8 cellular contexts compared by ENCODE assay signal in genomic region chr19:13102666-13103584, GRCh38. TPM values are rescaled to one million over a fixed set of nuclear protein-coding genes. Genes with fewer than 3 reads are reported as not detected.
A peak's percentile ranks its signal among the peaks of the same experiment; 100 is the strongest.
DNase-seq lines count a peak whose midpoint lies in the region; ATAC-seq, FAIRE-seq and TF ChIP-seq lines count a peak whose summit lies in the region.

Gene LYL1 (minus strand): TSS chr19:13102858. CDS start chr19:13101171, 1,687 bp downstream.

- H3K27me3 ChIP-seq in GM12878 (replicated peaks in 1 of 2; ENCODE audit: control insufficient read depth in 2 of 2, insufficient read depth in 2 of 2, low read length in 1 of 2) (peaks cover 2% of the 10 kb centered on the region in 2 experiments), keratinocyte (ENCODE audit: control insufficient read depth, extremely low read depth, insufficient read depth, low read length) (no peaks in the 10 kb centered on the region)

- peaks cover 25 to 44% of the 10 kb centered on the region in 2 donors for H3K36me3 Mint-ChIP-seq in stimulated activated naive B cell treated with anti-CD40 and anti-IgM and Interleukin-4, amounts not matched to agents 10 μg/mL and 1 μg/mL and 100 μg/mL, for 72 hours

- RAD21 ChIA-PET in GM12878 (lab: Charles Lee; ENCODE audit: unreplicated experiment) = interaction anchor here (0.7 to 3.3 kb wide), 3 partner anchors 8 to 160 kb away, joined by 3 to 18 read pairs (median 5); no protein-coding TSS in a partner anchor

- no peak for TF ChIP-seq RAD21 in GM12878 (IDR thresholded peaks at IDR 0.05; ENCODE audit: insufficient read depth, low read depth, low read length)

- dilution Hi-C loops in keratinocyte (cut with MboI; ENCODE audit: extremely low pct_ligation_motif_present, low sequenced_read_pairs) = no loop called here

- H3K9me3 Mint-ChIP-seq in stimulated activated naive B cell treated with anti-CD40 and anti-IgM and Interleukin-4, amounts not matched to agents 10 μg/mL and 1 μg/mL and 100 μg/mL, for 72 hours = peaks cover 0 to 4% of the 10 kb centered on the region in 2 donors

- no peaks in the 10 kb centered on the region for H3K27me3 Mint-ChIP-seq in stimulated activated naive B cell treated with anti-CD40 and anti-IgM and Interleukin-4, amounts not matched to agents 10 μg/mL and 1 μg/mL and 100 μg/mL, for 72 hours

- TF ChIP-seq CTCF in GM12878 (IDR thresholded peaks at IDR 0.05 in 2 of 3, conservative IDR thresholded peaks at IDR 0.05 in 1 of 3; ENCODE audit: control insufficient read depth in 2 of 3, extremely low read depth in 1 of 3, insufficient read depth in 1 of 3, low read depth in 3 of 3, low read length in 3 of 3) (no peak), keratinocyte (optimal IDR thresholded peaks at IDR 0.05 in 1 of 3, IDR thresholded peaks at IDR 0.05 in 1 of 3, conservative IDR thresholded peaks at IDR 0.05 in 1 of 3; ENCODE audit: extremely low read depth in 1 of 3, insufficient read depth in 2 of 3, low read length in 3 of 3) (no peak)

- SMC1A ChIA-PET in GM12878 (lab: Charles Lee; ENCODE audit: uncharacterized antibody, unreplicated experiment) = interaction anchor here (0.6 kb wide), 2 partner anchors 104 to 132 kb away, joined by 3 to 6 read pairs; no protein-coding TSS in a partner anchor

- peak; percentile 7 for FAIRE-seq in GM12878 (lab: Jason Lieb, UNC)
- FAIRE-seq in keratinocyte (lab: Jason Lieb, UNC) = no peak

- H3K4me1 ChIP-seq in GM12878 (ENCODE audit: control insufficient read depth, insufficient read depth, low read length) (peaks cover 50% of the 10 kb centered on the region), keratinocyte (ENCODE audit: control insufficient read depth, extremely low read depth, insufficient read depth, low read length) (peaks cover 10% of the 10 kb centered on the region)

- ATAC-seq in GM21447 (IDR thresholded peaks at IDR 0.05; ENCODE audit: unreplicated experiment) (peak; percentile 52), GM12878 (peak; percentile 78), GM21717 (IDR thresholded peaks at IDR 0.05; ENCODE audit: unreplicated experiment) (no peak)
- ATAC-seq in stimulated activated naive B cell treated with anti-CD40 and anti-IgM and Interleukin-4, amounts not matched to agents 10 μg/mL and 1 μg/mL and 100 μg/mL, for 72 hours (replicated peaks) = peak; percentile 70 to 75

- H3K4me1 Mint-ChIP-seq in stimulated activated naive B cell treated with anti-CD40 and anti-IgM and Interleukin-4, amounts not matched to agents 10 μg/mL and 1 μg/mL and 100 μg/mL, for 72 hours = peaks cover 41 to 87% of the 10 kb centered on the region in 2 donors

- CTCF ChIA-PET in GM12878 (lab: Yijun Ruan, JAX) = interaction anchor here (1.4 to 3.8 kb wide), 4 partner anchors 9 to 137 kb away, joined by 3 to 13 read pairs (median 12); no protein-coding TSS in a partner anchor

- H3K36me3 ChIP-seq in GM12878 (ENCODE audit: control insufficient read depth in 2 of 2, insufficient read depth in 2 of 2, low read length in 1 of 2) (peaks cover 0 to 2% of the 10 kb centered on the region in 2 experiments; a peak in 1 of 4 replicates), keratinocyte (ENCODE audit: control insufficient read depth in 2 of 2, extremely low read depth in 1 of 2, insufficient read depth in 2 of 2, low read length in 2 of 2) (peaks cover 3 to 12% of the 10 kb centered on the region in 2 experiments)

- peak within 1 kb of the TSS; percentile 92 to 94 for H3K4me3 Mint-ChIP-seq in stimulated activated naive B cell treated with anti-CD40 and anti-IgM and Interleukin-4, amounts not matched to agents 10 μg/mL and 1 μg/mL and 100 μg/mL, for 72 hours

- H3K4me3 ChIP-seq in GM12878 (peak within 1 kb of the TSS; percentile 57), keratinocyte (ENCODE audit: control insufficient read depth in 2 of 3, extremely low read depth in 1 of 3, insufficient read depth in 2 of 3, low read depth in 1 of 3, low read length in 3 of 3) (peak within 1 kb of the TSS in 1 of 3 experiments; percentile 43)

- H3K9ac ChIP-seq in GM12878 (ENCODE audit: control insufficient read depth, insufficient read depth, low read length) (peak within 1 kb of the TSS; percentile 59), keratinocyte (ENCODE audit: control insufficient read depth, extremely low read depth, insufficient read depth, low read length) (peak within 1 kb of the TSS; percentile 41)

- DNase-seq in EH (ENCODE audit: low read depth) (peak; percentile 71), NOMO-1 treated with dmso at 0.1 percent for 144 hours (lab: John Stamatoyannopoulos, UW; ENCODE audit: unreplicated experiment) (peak; percentile 96), GM12878 (ENCODE audit: low read depth, low spot score) (no peak), keratinocyte (ENCODE audit: low read depth, low spot score) (no peak), NCI-H345 (lab: John Stamatoyannopoulos, UW) (no peak)
- DNase-seq in stimulated activated naive B cell treated with anti-CD40 and anti-IgM and Interleukin-4, amounts not matched to agents 10 μg/mL and 1 μg/mL and 100 μg/mL, for 72 hours = peak; percentile 83

- in situ Hi-C loops in GM12878 (cut with MboI) = no loop called here

- peak; percentile 68 for TF ChIP-seq POLR2A in GM12878 (IDR thresholded peaks at IDR 0.05; ENCODE audit: low read depth, low read length)

- no peaks in the 10 kb centered on the region for H3K9me1 ChIP-seq in keratinocyte (ENCODE audit: control insufficient read depth, extremely low read depth, insufficient read depth, low read length)

- peak in 1 of 2 experiments; percentile 44; a peak in 1 of 4 replicates for TF ChIP-seq EP300 in GM12878 (IDR thresholded peaks at IDR 0.05; ENCODE audit: borderline replicate concordance in 1 of 2, control insufficient read depth in 1 of 2, low read depth in 2 of 2, low read length in 2 of 2)

- H3K79me2 ChIP-seq in GM12878 (ENCODE audit: control insufficient read depth, insufficient read depth, low read length) (peaks cover 5% of the 10 kb centered on the region; the same call in 1 of the 2 replicates), keratinocyte (ENCODE audit: control insufficient read depth, insufficient read depth, low read length) (no peaks in the 10 kb centered on the region)

- peak within 1 kb of the TSS; percentile 95 for H3K27ac Mint-ChIP-seq in stimulated activated naive B cell treated with anti-CD40 and anti-IgM and Interleukin-4, amounts not matched to agents 10 μg/mL and 1 μg/mL and 100 μg/mL, for 72 hours

- H4K20me1 ChIP-seq in GM12878 (ENCODE audit: control insufficient read depth, insufficient read depth) = no peaks in the 10 kb centered on the region
- no peaks in the 10 kb centered on the region for H4K20me1 ChIP-seq in keratinocyte (ENCODE audit: control insufficient read depth, extremely low read depth, insufficient read depth, low read length)

- intact Hi-C loops in GM12878 (cut with micrococcal nuclease; ENCODE audit: unreplicated experiment) = loop anchor here (5.0 kb wide), 2 partner anchors 49 to 159 kb away; partner anchors contain the start of genes IER2 and STX10

- no TSS peak for BruUV-seq in GM12878 (replicated peaks; lab: Mats Ljungman, UMichigan)

- POLR2A ChIA-PET in GM12878 (lab: Charles Lee) = interaction anchor here (2.3 kb wide), 1 partner anchor 14 kb away, joined by 7 read pairs; the partner anchor contains the start of genes NACC1 and TRMT1

- WGBS in GM12878 (ENCODE audit: insufficient coverage, insufficient replicate concordance, low lambda C conversion rate, missing lambda C conversion rate) = under 1% methylated on average over 23 of the region's 47 CpGs

- peak within 1 kb of the TSS; percentile 99 for H3K4me2 ChIP-seq in GM12878 (ENCODE audit: control insufficient read depth, insufficient read depth)
- peak within 1 kb of the TSS; percentile 60 for H3K4me2 ChIP-seq in keratinocyte (ENCODE audit: control insufficient read depth, extremely low read depth, insufficient read depth, low read depth, low read length)

- H2AFZ ChIP-seq in GM12878 (ENCODE audit: control insufficient read depth, low read depth, low read length) (peak within 1 kb of the TSS; percentile 56), keratinocyte (ENCODE audit: control insufficient read depth, low read length) (peak within 1 kb of the TSS; percentile 47)

- H3K9me3 ChIP-seq in GM12878 (replicated peaks; ENCODE audit: control insufficient read depth, insufficient read depth, low read length) = no peaks in the 10 kb centered on the region; the same call in 2 of the 3 replicates
- no peaks in the 10 kb centered on the region for H3K9me3 ChIP-seq in keratinocyte (ENCODE audit: control insufficient read depth, low read depth, low read length)

- H3K27ac ChIP-seq in GM12878 (ENCODE audit: control insufficient read depth, insufficient read depth) (peak within 1 kb of the TSS; percentile 90), keratinocyte (ENCODE audit: control insufficient read depth, insufficient read depth, low read length) (no peak within 1 kb of the TSS)

TF ChIP-seq in GM12878, 131 proteins besides CTCF, POLR2A, EP300 and RAD21 (continues in another document):
- TF ChIP-seq ZNF24 (IDR thresholded peaks at IDR 0.05) = no peak
- no peak for TF ChIP-seq JUNB (IDR thresholded peaks at IDR 0.05)
- TF ChIP-seq RB1 (IDR thresholded peaks at IDR 0.05; ENCODE audit: borderline replicate concordance) = peak; percentile 59; the same call in 1 of the 2 replicates

RNA-seq across cellular contexts. Expression of gene LYL1, which starts in this region (rescaled TPM):
- total RNA-seq in GM12878 (2013; cell fraction: nucleolus; rRNA removed) = 13.0 and 16.6 TPM in 2 replicates
- 29.3 and 34.8 TPM in 2 replicates for total RNA-seq in GM12878 (2014; rRNA removed)
- 5.8 and 5.9 TPM in 2 replicates for total RNA-seq in GM12878 (2014; rRNA removed; fragmentation: Illumina TruSeq; extraction: Trizol)
- total RNA-seq in GM12878 (2021) = 27.4 and 30.0 TPM in 2 replicates
- 0.52 TPM for polyA plus RNA-seq in GM12878 (2011; ENCODE audit: low read depth)
- polyA plus RNA-seq in GM12878 (2011; rRNA removed) = 0.56 and 0.62 TPM in 2 replicates
- polyA plus RNA-seq in GM12878 (2011; cell fraction: cytosol; rRNA removed) = 0.84 and 1.5 TPM in 2 replicates
- polyA plus RNA-seq in GM12878 (2011; cell fraction: nucleus; rRNA removed) = 1.7 and 2.5 TPM in 2 replicates
- polyA plus RNA-seq in GM12878 (2012) = 6.5 and 9.4 TPM in 2 replicates
- polyA plus RNA-seq in GM12878 (2014; fragmentation: Illumina TruSeq; extraction: Trizol) = 1.3 and 2.4 TPM in 2 replicates
- polyA plus RNA-seq in GM12878 (2014; fragmentation: Nextera tagmentation; extraction: Ambion mirVana) = under 1 TPM; 0.10 to 0.77 TPM
- polyA plus RNA-seq in GM12878 (2014; rRNA removed) = 25.1 and 30.8 TPM in 2 replicates
- polyA plus RNA-seq in GM12878 (2016; fragmentation: Nextera tagmentation; extraction: Ambion mirVana) = 1 to 10 TPM; 3.1 to 8.0 TPM
- 0.59 and 1.1 TPM in 2 replicates for polyA minus RNA-seq in GM12878 (2011; rRNA and poly(A)+ RNA removed)
- polyA minus RNA-seq in GM12878 (2011; cell fraction: cytosol; rRNA and poly(A)+ RNA removed) = 1.7 TPM in 1 of 2 replicates, not detected in the other
- polyA minus RNA-seq in GM12878 (2011; cell fraction: nucleus; rRNA and poly(A)+ RNA removed) = 0.73 and 1.8 TPM in 2 replicates
- 0.07 to 0.26 TPM (median 0.13 TPM) in 3 replicates for polyA plus RNA-seq in keratinocyte
- polyA plus RNA-seq in keratinocyte (2011; ENCODE audit: low read depth) = 0.35 TPM
- 0.08 and 0.09 TPM in 2 replicates for polyA plus RNA-seq in keratinocyte (2011; cell fraction: cytosol; rRNA removed)
- 0.08 and 0.19 TPM in 2 replicates for polyA plus RNA-seq in keratinocyte (2011; cell fraction: nucleus; rRNA removed)
- 0.10 and 0.50 TPM in 2 replicates for polyA plus RNA-seq in keratinocyte (2012; ENCODE audit: low replicate concordance)
- polyA minus RNA-seq in keratinocyte = 0.20 TPM in 1 of 3 replicates, not detected in the others
- not detected for polyA minus RNA-seq in keratinocyte (2011; cell fraction: cytosol; rRNA and poly(A)+ RNA removed)
- polyA minus RNA-seq in keratinocyte (2011; cell fraction: nucleus; rRNA and poly(A)+ RNA removed) = not detected in 2 replicates

Comparison
In these comparisons a context has a peak if more than half of its experiments do, and no peak if none do; other contexts are left out.
1. DNase-seq: peak in EH (single experiment), NOMO-1 treated with dmso at 0.1 percent for 144 hours (single experiment) and stimulated activated naive B cell treated with anti-CD40 and anti-IgM and Interleukin-4, amounts not matched to agents 10 μg/mL and 1 μg/mL and 100 μg/mL, for 72 hours (single experiment); none in GM12878 (single experiment), keratinocyte (single experiment) and NCI-H345 (single experiment).